1 cellular context compared by ENCODE assay signal in the genomic region with DNA sequence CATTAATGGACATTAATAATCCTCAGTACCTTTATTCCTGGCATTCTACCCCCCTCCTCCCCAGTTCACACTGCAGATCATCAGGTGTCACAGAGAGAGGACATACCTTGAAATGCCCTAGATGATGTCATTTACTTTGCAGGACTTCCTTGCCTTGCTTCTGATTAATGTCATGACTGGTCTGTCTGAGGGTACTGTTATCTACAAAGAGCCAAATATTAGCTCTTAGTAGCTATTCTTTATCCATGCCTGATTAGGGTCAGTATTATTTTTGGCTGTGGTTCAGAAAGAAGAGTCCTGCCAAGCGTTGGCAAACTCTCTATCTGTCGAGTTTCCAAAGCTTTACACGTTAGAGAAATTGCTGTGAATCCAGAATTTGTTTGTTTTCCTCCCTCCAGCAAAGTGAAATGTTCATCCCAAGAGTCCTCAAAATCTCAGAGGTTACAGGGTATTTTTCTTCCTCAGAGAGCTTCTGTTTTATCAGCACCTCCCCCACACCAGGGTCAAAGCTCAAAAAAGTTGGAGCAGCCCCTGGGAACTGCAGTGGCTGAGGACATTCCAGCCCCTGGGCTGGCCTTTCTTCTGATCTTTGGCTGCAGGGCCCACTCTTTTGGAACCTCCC.
TF ChIP-seq lines count a peak whose summit lies in the region.

No MANE protein-coding gene starts in this region.

TF ChIP-seq in GM23338, 12 proteins besides CTCF, POLR2A, EP300 and RAD21:
- TF ChIP-seq, protein P1, sequence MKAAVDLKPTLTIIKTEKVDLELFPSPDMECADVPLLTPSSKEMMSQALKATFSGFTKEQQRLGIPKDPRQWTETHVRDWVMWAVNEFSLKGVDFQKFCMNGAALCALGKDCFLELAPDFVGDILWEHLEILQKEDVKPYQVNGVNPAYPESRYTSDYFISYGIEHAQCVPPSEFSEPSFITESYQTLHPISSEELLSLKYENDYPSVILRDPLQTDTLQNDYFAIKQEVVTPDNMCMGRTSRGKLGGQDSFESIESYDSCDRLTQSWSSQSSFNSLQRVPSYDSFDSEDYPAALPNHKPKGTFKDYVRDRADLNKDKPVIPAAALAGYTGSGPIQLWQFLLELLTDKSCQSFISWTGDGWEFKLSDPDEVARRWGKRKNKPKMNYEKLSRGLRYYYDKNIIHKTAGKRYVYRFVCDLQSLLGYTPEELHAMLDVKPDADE (IDR thresholded peaks at IDR 0.05): no peak
- TF ChIP-seq NANOG (IDR thresholded peaks at IDR 0.05; ENCODE audit: borderline replicate concordance) (no peak), ZNF114 (CRISPR knock-in tag; IDR thresholded peaks at IDR 0.05) (no peak), EZH2phosphoT487 (IDR thresholded peaks at IDR 0.05; ENCODE audit: unreplicated experiment) (no peak), JUNB (IDR thresholded peaks at IDR 0.05; ENCODE audit: unreplicated experiment) (no peak), EZH2 (IDR thresholded peaks at IDR 0.05; ENCODE audit: low read depth, unreplicated experiment) (no peak), STAT1 (IDR thresholded peaks at IDR 0.05; ENCODE audit: unreplicated experiment) (no peak), CREB1 (CRISPR knock-in tag; IDR thresholded peaks at IDR 0.05; ENCODE audit: low read depth) (no peak), POLR2AphosphoS5 (IDR thresholded peaks at IDR 0.05; ENCODE audit: low read depth) (no peak), ZNF331 (CRISPR knock-in tag; IDR thresholded peaks at IDR 0.05; ENCODE audit: low read depth) (no peak)
- TF ChIP-seq, protein P2, sequence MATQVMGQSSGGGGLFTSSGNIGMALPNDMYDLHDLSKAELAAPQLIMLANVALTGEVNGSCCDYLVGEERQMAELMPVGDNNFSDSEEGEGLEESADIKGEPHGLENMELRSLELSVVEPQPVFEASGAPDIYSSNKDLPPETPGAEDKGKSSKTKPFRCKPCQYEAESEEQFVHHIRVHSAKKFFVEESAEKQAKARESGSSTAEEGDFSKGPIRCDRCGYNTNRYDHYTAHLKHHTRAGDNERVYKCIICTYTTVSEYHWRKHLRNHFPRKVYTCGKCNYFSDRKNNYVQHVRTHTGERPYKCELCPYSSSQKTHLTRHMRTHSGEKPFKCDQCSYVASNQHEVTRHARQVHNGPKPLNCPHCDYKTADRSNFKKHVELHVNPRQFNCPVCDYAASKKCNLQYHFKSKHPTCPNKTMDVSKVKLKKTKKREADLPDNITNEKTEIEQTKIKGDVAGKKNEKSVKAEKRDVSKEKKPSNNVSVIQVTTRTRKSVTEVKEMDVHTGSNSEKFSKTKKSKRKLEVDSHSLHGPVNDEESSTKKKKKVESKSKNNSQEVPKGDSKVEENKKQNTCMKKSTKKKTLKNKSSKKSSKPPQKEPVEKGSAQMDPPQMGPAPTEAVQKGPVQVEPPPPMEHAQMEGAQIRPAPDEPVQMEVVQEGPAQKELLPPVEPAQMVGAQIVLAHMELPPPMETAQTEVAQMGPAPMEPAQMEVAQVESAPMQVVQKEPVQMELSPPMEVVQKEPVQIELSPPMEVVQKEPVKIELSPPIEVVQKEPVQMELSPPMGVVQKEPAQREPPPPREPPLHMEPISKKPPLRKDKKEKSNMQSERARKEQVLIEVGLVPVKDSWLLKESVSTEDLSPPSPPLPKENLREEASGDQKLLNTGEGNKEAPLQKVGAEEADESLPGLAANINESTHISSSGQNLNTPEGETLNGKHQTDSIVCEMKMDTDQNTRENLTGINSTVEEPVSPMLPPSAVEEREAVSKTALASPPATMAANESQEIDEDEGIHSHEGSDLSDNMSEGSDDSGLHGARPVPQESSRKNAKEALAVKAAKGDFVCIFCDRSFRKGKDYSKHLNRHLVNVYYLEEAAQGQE (IDR thresholded peaks at IDR 0.05; ENCODE audit: unreplicated experiment): no peak
- TF ChIP-seq, protein P3, sequence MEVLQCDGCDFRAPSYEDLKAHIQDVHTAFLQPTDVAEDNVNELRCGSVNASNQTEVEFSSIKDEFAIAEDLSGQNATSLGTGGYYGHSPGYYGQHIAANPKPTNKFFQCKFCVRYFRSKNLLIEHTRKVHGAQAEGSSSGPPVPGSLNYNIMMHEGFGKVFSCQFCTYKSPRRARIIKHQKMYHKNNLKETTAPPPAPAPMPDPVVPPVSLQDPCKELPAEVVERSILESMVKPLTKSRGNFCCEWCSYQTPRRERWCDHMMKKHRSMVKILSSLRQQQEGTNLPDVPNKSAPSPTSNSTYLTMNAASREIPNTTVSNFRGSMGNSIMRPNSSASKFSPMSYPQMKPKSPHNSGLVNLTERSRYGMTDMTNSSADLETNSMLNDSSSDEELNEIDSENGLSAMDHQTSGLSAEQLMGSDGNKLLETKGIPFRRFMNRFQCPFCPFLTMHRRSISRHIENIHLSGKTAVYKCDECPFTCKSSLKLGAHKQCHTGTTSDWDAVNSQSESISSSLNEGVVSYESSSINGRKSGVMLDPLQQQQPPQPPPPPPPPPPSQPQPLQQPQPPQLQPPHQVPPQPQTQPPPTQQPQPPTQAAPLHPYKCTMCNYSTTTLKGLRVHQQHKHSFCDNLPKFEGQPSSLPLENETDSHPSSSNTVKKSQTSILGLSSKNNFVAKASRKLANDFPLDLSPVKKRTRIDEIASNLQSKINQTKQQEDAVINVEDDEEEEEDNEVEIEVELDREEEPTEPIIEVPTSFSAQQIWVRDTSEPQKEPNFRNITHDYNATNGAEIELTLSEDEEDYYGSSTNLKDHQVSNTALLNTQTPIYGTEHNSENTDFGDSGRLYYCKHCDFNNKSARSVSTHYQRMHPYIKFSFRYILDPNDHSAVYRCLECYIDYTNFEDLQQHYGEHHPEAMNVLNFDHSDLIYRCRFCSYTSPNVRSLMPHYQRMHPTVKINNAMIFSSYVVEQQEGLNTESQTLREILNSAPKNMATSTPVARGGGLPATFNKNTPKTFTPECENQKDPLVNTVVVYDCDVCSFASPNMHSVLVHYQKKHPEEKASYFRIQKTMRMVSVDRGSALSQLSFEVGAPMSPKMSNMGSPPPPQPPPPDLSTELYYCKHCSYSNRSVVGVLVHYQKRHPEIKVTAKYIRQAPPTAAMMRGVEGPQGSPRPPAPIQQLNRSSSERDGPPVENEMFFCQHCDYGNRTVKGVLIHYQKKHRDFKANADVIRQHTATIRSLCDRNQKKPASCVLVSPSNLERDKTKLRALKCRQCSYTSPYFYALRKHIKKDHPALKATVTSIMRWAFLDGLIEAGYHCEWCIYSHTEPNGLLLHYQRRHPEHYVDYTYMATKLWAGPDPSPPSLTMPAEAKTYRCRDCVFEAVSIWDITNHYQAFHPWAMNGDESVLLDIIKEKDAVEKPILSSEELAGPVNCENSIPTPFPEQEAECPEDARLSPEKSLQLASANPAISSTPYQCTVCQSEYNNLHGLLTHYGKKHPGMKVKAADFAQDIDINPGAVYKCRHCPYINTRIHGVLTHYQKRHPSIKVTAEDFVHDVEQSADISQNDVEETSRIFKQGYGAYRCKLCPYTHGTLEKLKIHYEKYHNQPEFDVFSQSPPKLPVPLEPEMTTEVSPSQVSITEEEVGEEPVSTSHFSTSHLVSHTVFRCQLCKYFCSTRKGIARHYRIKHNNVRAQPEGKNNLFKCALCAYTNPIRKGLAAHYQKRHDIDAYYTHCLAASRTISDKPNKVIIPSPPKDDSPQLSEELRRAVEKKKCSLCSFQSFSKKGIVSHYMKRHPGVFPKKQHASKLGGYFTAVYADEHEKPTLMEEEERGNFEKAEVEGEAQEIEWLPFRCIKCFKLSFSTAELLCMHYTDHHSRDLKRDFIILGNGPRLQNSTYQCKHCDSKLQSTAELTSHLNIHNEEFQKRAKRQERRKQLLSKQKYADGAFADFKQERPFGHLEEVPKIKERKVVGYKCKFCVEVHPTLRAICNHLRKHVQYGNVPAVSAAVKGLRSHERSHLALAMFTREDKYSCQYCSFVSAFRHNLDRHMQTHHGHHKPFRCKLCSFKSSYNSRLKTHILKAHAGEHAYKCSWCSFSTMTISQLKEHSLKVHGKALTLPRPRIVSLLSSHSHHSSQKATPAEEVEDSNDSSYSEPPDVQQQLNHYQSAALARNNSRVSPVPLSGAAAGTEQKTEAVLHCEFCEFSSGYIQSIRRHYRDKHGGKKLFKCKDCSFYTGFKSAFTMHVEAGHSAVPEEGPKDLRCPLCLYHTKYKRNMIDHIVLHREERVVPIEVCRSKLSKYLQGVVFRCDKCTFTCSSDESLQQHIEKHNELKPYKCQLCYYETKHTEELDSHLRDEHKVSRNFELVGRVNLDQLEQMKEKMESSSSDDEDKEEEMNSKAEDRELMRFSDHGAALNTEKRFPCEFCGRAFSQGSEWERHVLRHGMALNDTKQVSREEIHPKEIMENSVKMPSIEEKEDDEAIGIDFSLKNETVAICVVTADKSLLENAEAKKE (CRISPR knock-in tag; IDR thresholded peaks at IDR 0.05): no peak
